ENCODE assay signal across 27 cellular contexts in genomic region chr20:61581825-61582188, GRCh38.
"Had no signal": no experiment of that assay in that cellular context is flagged by ENCODE, and none has a peak within 500 bp of the region (broad histone marks: within the 10 kb centered on the region; RNA-seq: fewer than 3 reads in every experiment).

No MANE protein-coding gene starts in this region.

- H3K4me1 ChIP-seq: gastrocnemius medialis, neural progenitor cell, psoas muscle, spleen, tibial nerve, upper lobe of right lung, uterus had no signal

- H3K4me2 ChIP-seq: neural progenitor cell had no signal

- H2AFZ ChIP-seq: neural progenitor cell had no signal

- H3K27me3 ChIP-seq: gastrocnemius medialis, neural progenitor cell, tibial nerve, upper lobe of right lung, uterus had no signal

- ATAC-seq: esophagus mucosa; gastrocnemius medialis; left lobe of liver; naive thymus-derived CD4-positive, alpha-beta T cell; psoas muscle; right cardiac atrium; stimulated activated memory B cell treated with anti-CD40 and anti-IgM and Interleukin-4, amounts not matched to agents 10 μg/mL and 1 μg/mL and 100 μg/mL, for 72 hours; stimulated activated naive CD8-positive, alpha-beta T cell treated with anti-CD3 and anti-CD28 coated beads, Interleukin-15, Interleukin-2, amounts not matched to agents 100 U/mL and 50 U/mL, for 24 hours had no signal

- H3K36me3 Mint-ChIP-seq: naive thymus-derived CD4-positive, alpha-beta T cell; stimulated activated memory B cell treated with anti-CD40 and anti-IgM and Interleukin-4, amounts not matched to agents 10 μg/mL and 1 μg/mL and 100 μg/mL, for 72 hours had no signal

- H3K36me3 ChIP-seq: gastrocnemius medialis, neural progenitor cell, spleen, thoracic aorta, tibial nerve, upper lobe of right lung, uterus had no signal

- H3K4me3 ChIP-seq: dorsolateral prefrontal cortex, gastrocnemius medialis, neural progenitor cell, psoas muscle, skin epidermis, spleen, thoracic aorta, tibial nerve, upper lobe of right lung, uterus had no signal

- H3K9ac ChIP-seq: neural progenitor cell had no signal

- H3K4me1 Mint-ChIP-seq: stimulated activated memory B cell treated with anti-CD40 and anti-IgM and Interleukin-4, amounts not matched to agents 10 μg/mL and 1 μg/mL and 100 μg/mL, for 72 hours had no signal

- H3K9me3 ChIP-seq: gastrocnemius medialis, psoas muscle, thoracic aorta, tibial nerve, upper lobe of right lung, uterus had no signal

- H3K9me3 Mint-ChIP-seq: nephron; neural progenitor cell; stimulated activated memory B cell treated with anti-CD40 and anti-IgM and Interleukin-4, amounts not matched to agents 10 μg/mL and 1 μg/mL and 100 μg/mL, for 72 hours had no signal

- H3K27ac ChIP-seq: dorsolateral prefrontal cortex, epithelial cell of prostate, gastrocnemius medialis, neural progenitor cell, psoas muscle, skin epidermis, spleen, thoracic aorta, tibial nerve, upper lobe of right lung, uterus had no signal

- FAIRE-seq: colon, kidney had no signal

- H3K27ac Mint-ChIP-seq: naive thymus-derived CD4-positive, alpha-beta T cell; nephron; stimulated activated memory B cell treated with anti-CD40 and anti-IgM and Interleukin-4, amounts not matched to agents 10 μg/mL and 1 μg/mL and 100 μg/mL, for 72 hours had no signal

- DNase-seq: dorsolateral prefrontal cortex; effector CD4-positive, alpha-beta T cell; foreskin fibroblast; gastrocnemius medialis; head of caudate nucleus; kidney; mesenchymal stem cell; midbrain; naive thymus-derived CD4-positive, alpha-beta T cell; nucleus accumbens; right cardiac atrium; spleen; stimulated activated CD4-positive, alpha-beta T cell treated with anti-CD3 and anti-CD28 coated beads, Interleukin-4, amount 100 ng/mL, for 4 hours; stimulated activated naive CD8-positive, alpha-beta T cell treated with anti-CD3 and anti-CD28 coated beads, Interleukin-15, Interleukin-2, amounts not matched to agents 100 U/mL and 50 U/mL, for 24 hours; upper lobe of right lung; uterus had no signal

- H3K4me3 Mint-ChIP-seq: naive thymus-derived CD4-positive, alpha-beta T cell; nephron; neural progenitor cell; stimulated activated memory B cell treated with anti-CD40 and anti-IgM and Interleukin-4, amounts not matched to agents 10 μg/mL and 1 μg/mL and 100 μg/mL, for 72 hours had no signal
